In genomic region chr17:50560931-50561750, GRCh38 we compare ENCODE assay signal across 1 cellular context.
TF ChIP-seq lines count a peak whose summit lies in the region.

No MANE protein-coding gene starts in this region.

TF ChIP-seq in K562, 482 proteins besides CTCF, POLR2A, EP300 and RAD21:
- TF ChIP-seq ADNP (tag; IDR thresholded peaks at IDR 0.05), result no peak
